Comparison of ENCODE assay signal across 1 cellular context in the genomic region with DNA sequence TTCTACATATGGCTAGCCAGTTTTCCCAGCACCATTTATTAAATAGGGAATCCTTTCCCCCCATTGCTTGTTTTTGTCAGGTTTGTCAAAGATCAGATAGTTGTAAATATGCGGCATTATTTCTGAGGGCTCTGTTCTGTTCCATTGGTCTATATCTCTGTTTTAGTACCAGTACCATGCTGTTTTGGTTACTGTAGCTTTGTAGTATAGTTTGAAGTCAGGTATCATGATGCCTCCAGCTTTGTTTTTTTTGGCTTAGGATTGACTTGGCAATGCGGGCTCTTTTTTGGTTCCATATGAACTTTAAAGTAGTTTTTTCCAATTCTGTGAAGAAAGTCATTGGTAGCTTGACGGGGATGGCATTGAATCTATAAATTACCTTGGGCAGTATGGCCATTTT.
A peak's percentile ranks its signal among the peaks of the same experiment; 100 is the strongest.
TF ChIP-seq lines count a peak whose summit lies in the region.
"Not testable (repeated sequence)": the region's sequence is repeated elsewhere in the genome, so short reads cannot be mapped to it uniquely, and the experiment has no call there.

No MANE protein-coding gene starts in this region.

- not testable (repeated sequence) for H3K36me3 ChIP-seq in HEK293 (ENCODE audit: control insufficient read depth in 2 of 2, insufficient read depth in 1 of 2, low read length in 2 of 2)

- TF ChIP-seq CTCF in HEK293 (tag by site-specific recombination; IDR thresholded peaks at IDR 0.05): not testable (repeated sequence)

- H3K9me3 ChIP-seq in HEK293 (ENCODE audit: control insufficient read depth, insufficient read depth, low read depth, low read length): not testable (repeated sequence)

- H3K4me3 ChIP-seq in HEK293 (ENCODE audit: low read depth, low read length): not testable (repeated sequence)

- POLR2A ChIA-PET in HEK293 (lab: Yijun Ruan, JAX): not testable (repeated sequence)

- CTCF ChIA-PET in HEK293 (lab: Yijun Ruan, JAX): not testable (repeated sequence)

- H3K27ac ChIP-seq in HEK293 (ENCODE audit: extremely low read depth, low read depth, low read length): not testable (repeated sequence)

- not testable (repeated sequence) for H3K4me1 ChIP-seq in HEK293 (ENCODE audit: control insufficient read depth, insufficient read depth, low read length)

TF ChIP-seq in HEK293, 187 proteins besides CTCF, POLR2A, EP300 and RAD21:
- TF ChIP-seq, protein P1, sequence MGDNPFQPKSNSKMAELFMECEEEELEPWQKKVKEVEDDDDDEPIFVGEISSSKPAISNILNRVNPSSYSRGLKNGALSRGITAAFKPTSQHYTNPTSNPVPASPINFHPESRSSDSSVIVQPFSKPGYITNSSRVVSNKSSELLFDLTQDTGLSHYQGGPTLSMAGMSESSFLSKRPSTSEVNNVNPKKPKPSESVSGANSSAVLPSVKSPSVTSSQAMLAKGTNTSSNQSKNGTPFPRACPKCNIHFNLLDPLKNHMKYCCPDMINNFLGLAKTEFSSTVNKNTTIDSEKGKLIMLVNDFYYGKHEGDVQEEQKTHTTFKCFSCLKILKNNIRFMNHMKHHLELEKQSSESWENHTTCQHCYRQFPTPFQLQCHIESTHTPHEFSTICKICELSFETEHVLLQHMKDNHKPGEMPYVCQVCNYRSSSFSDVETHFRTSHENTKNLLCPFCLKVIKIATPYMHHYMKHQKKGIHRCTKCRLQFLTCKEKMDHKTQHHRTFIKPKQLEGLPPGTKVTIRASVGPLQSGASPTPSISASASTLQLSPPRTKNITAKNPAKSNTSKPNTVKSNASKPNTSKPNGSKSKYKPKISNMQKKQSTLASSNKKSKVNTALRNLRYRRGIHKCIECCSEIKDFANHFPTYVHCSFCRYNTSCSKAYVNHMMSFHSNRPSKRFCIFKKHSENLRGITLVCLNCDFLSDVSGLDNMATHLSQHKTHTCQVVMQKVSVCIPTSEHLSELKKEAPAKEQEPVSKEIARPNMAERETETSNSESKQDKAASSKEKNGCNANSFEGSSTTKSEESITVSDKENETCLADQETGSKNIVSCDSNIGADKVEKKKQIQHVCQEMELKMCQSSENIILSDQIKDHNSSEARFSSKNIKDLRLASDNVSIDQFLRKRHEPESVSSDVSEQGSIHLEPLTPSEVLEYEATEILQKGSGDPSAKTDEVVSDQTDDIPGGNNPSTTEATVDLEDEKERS (tag by site-specific recombination; IDR thresholded peaks at IDR 0.05): peak; percentile 90
